ENCODE assay signal across 9 cellular contexts in genomic region chr9:120889606-120890396, GRCh38. TPM values are rescaled to one million over a fixed set of nuclear protein-coding genes. Genes with fewer than 3 reads are reported as not detected.
DNase-seq lines count a peak whose midpoint lies in the region; ATAC-seq and TF ChIP-seq lines count a peak whose summit lies in the region.
"Had no signal": no experiment of that assay in that cellular context is flagged by ENCODE, and none has a peak within 500 bp of the region (broad histone marks: within the 10 kb centered on the region; RNA-seq: fewer than 3 reads in every experiment).

No MANE protein-coding gene starts in this region.

- peak overlapping the region in 1 of 2 donors; percentile 25 for H3K4me3 ChIP-seq in CD4-positive, alpha-beta memory T cell (ENCODE audit: low read length in 2 of 2)
- no peak overlapping the region for H3K4me3 ChIP-seq in LNCaP clone FGC (ENCODE audit: low read depth, low read length)

- no peaks in the 10 kb centered on the region for H3K27me3 ChIP-seq in CD4-positive, alpha-beta memory T cell (ENCODE audit: insufficient read depth, low read length)

- CTCF ChIA-PET in CD4-positive, alpha-beta memory T cell (lab: Charles Lee; ENCODE audit: partially characterized antibody), result interaction anchor here (0.9 to 4.8 kb wide), 18 partner anchors 11 to 182 kb away, joined by 3 to 58 read pairs (median 6); partner anchors contain the start of genes PHF19 and TRAF1

- H3K9me3 ChIP-seq in CD4-positive, alpha-beta memory T cell (ENCODE audit: control insufficient read depth in 1 of 2, low read length in 2 of 2), result no peaks in the 10 kb centered on the region

- H3K4me3 Mint-ChIP-seq in CD4-positive, alpha-beta memory T cell, result peak overlapping the region; percentile 9 to 82 (median 71)
- H3K4me3 Mint-ChIP-seq in activated T-helper 17 cell treated with anti-CD3 and anti-CD28 coated beads, Interleukin-2, amount 50 U/mL, for 72 hours, result peak overlapping the region; percentile 89
- no peak overlapping the region for H3K4me3 Mint-ChIP-seq in osteocyte (ENCODE audit: unreplicated experiment)

- DNase-seq in CD4-positive, alpha-beta memory T cell, result no peak
- DNase-seq in LNCaP clone FGC (ENCODE audit: low read depth), result peak; percentile 56
- no peak for DNase-seq in osteocyte (ENCODE audit: extremely low spot score, unreplicated experiment)
- DNase-seq in inferior parietal cortex (ENCODE audit: extremely low spot score), result no peak
- DNase-seq in nucleus accumbens (lab: John Stamatoyannopoulos, UW), result no peak
- DNase-seq: activated CD4-positive, alpha-beta T cell treated with anti-CD3 and anti-CD28 coated beads for 48 hours had no signal

- H3K27me3 Mint-ChIP-seq in CD4-positive, alpha-beta memory T cell, result no peaks in the 10 kb centered on the region
- H3K27me3 Mint-ChIP-seq in activated T-helper 17 cell treated with anti-CD3 and anti-CD28 coated beads, Interleukin-2, amount 50 U/mL, for 72 hours, result no peaks in the 10 kb centered on the region
- no peaks in the 10 kb centered on the region for H3K27me3 Mint-ChIP-seq in osteocyte (ENCODE audit: unreplicated experiment)

- peaks cover 0 to 8% of the 10 kb centered on the region in 2 donors for H3K36me3 Mint-ChIP-seq in CD4-positive, alpha-beta memory T cell
- H3K36me3 Mint-ChIP-seq in activated T-helper 17 cell treated with anti-CD3 and anti-CD28 coated beads, Interleukin-2, amount 50 U/mL, for 72 hours (ENCODE audit: low read depth), result peaks cover 37% of the 10 kb centered on the region
- no peaks in the 10 kb centered on the region for H3K36me3 Mint-ChIP-seq in osteocyte (ENCODE audit: unreplicated experiment)

- peak overlapping the region; percentile 76 for H3K27ac ChIP-seq in CD4-positive, alpha-beta memory T cell (ENCODE audit: low read depth, low read length)

- H3K4me1 Mint-ChIP-seq in CD4-positive, alpha-beta memory T cell, result peaks cover 45 to 81% (median 62%) of the 10 kb centered on the region in 4 donors
- peaks cover 43% of the 10 kb centered on the region for H3K4me1 Mint-ChIP-seq in activated T-helper 17 cell treated with anti-CD3 and anti-CD28 coated beads, Interleukin-2, amount 50 U/mL, for 72 hours
- H3K4me1 Mint-ChIP-seq in osteocyte (ENCODE audit: unreplicated experiment), result peaks cover 41% of the 10 kb centered on the region

- POLR2A ChIA-PET in CD4-positive, alpha-beta memory T cell (lab: Charles Lee; ENCODE audit: partially characterized antibody), result interaction anchor here (0.8 to 74.5 kb wide), 12 partner anchors 3 to 232 kb away, joined by 3 to 5577 read pairs (median 6); partner anchors contain the start of genes FBXW2, PHF19, PSMD5 and TRAF1

- TF ChIP-seq CTCF in LNCaP clone FGC (IDR thresholded peaks at IDR 0.05; ENCODE audit: control insufficient read depth, extremely low read depth, insufficient read depth), result no peak
- TF ChIP-seq CTCF in osteocyte (IDR thresholded peaks at IDR 0.05), result no peak

- no peaks in the 10 kb centered on the region for H3K36me3 ChIP-seq in CD4-positive, alpha-beta memory T cell (ENCODE audit: insufficient read depth, low read length)

- peak overlapping the region; percentile 86 to 100 (median 98) for H3K27ac Mint-ChIP-seq in CD4-positive, alpha-beta memory T cell
- H3K27ac Mint-ChIP-seq in activated T-helper 17 cell treated with anti-CD3 and anti-CD28 coated beads, Interleukin-2, amount 50 U/mL, for 72 hours, result peak overlapping the region; percentile 97
- peak overlapping the region; percentile 20 for H3K27ac Mint-ChIP-seq in osteocyte (ENCODE audit: unreplicated experiment)

- ATAC-seq in activated T-helper 17 cell treated with anti-CD3 and anti-CD28 coated beads, Interleukin-2, amount 50 U/mL, for 72 hours (replicated peaks), result no peak
- no peak for ATAC-seq in GM19395 (IDR thresholded peaks at IDR 0.05; ENCODE audit: unreplicated experiment)
- ATAC-seq in GM21825 (IDR thresholded peaks at IDR 0.05; ENCODE audit: unreplicated experiment), result no peak

- H3K4me1 ChIP-seq in CD4-positive, alpha-beta memory T cell (ENCODE audit: insufficient read depth, low read length), result peaks cover 69% of the 10 kb centered on the region

- intact Hi-C loops in CD4-positive, alpha-beta memory T cell (cut with micrococcal nuclease), result loop anchor here (1.0 to 10.0 kb wide), 6 partner anchors 10 to 315 kb away; partner anchors contain the start of genes PSMD5, RAB14 and TRAF1

- no peaks in the 10 kb centered on the region for H3K9me3 Mint-ChIP-seq in CD4-positive, alpha-beta memory T cell
- H3K9me3 Mint-ChIP-seq in activated T-helper 17 cell treated with anti-CD3 and anti-CD28 coated beads, Interleukin-2, amount 50 U/mL, for 72 hours, result no peaks in the 10 kb centered on the region
- H3K9me3 Mint-ChIP-seq in osteocyte (ENCODE audit: unreplicated experiment), result no peaks in the 10 kb centered on the region

RNA-seq across cellular contexts. Expression of gene PHF19, which starts 12.8 kb away (rescaled TPM):
- total RNA-seq in CD4-positive, alpha-beta memory T cell, result 100 to 1,000 TPM; 194 to 201 TPM
- polyA plus RNA-seq in CD4-positive, alpha-beta memory T cell, result 10 to 100 TPM; 15.4 to 17.8 TPM
- 100 to 1,000 TPM; 236 to 258 TPM for total RNA-seq in activated T-helper 17 cell treated with anti-CD3 and anti-CD28 coated beads, Interleukin-2, amount 50 U/mL, for 72 hours
- 194 and 212 TPM in 2 replicates for total RNA-seq in osteocyte

RNA-seq across cellular contexts. Expression of gene TRAF1, which starts 36.8 kb away (rescaled TPM):
- total RNA-seq in CD4-positive, alpha-beta memory T cell, result 100 to 1,000 TPM; 174 to 181 TPM
- polyA plus RNA-seq in CD4-positive, alpha-beta memory T cell, result 10 to 100 TPM in 1 of 2 donors, 1 to 10 TPM in 1; 7.8 to 14.4 TPM
- 100 to 1,000 TPM in 1 of 2 donors, 10 to 100 TPM in 1; 71.4 to 164 TPM for total RNA-seq in activated T-helper 17 cell treated with anti-CD3 and anti-CD28 coated beads, Interleukin-2, amount 50 U/mL, for 72 hours
- total RNA-seq in osteocyte, result 7.1 and 7.8 TPM in 2 replicates

RNA-seq across cellular contexts. Expression of gene PSMD5, which starts 47.1 kb away (rescaled TPM):
- 10 to 100 TPM; 46.4 to 59.0 TPM for total RNA-seq in CD4-positive, alpha-beta memory T cell
- polyA plus RNA-seq in CD4-positive, alpha-beta memory T cell, result 10 to 100 TPM; 23.1 to 25.7 TPM
- total RNA-seq in activated T-helper 17 cell treated with anti-CD3 and anti-CD28 coated beads, Interleukin-2, amount 50 U/mL, for 72 hours, result 10 to 100 TPM; 60.2 to 62.8 TPM
- total RNA-seq in osteocyte, result 53.3 and 69.5 TPM in 2 replicates

Comparison
In these comparisons a context has a peak if more than half of its experiments do, and no peak if none do; other contexts are left out.
1. H3K27ac Mint-ChIP-seq: peak in every context shown above with its lines; median percentile 98 in CD4-positive, alpha-beta memory T cell; 97 in activated T-helper 17 cell treated with anti-CD3 and anti-CD28 coated beads, Interleukin-2, amount 50 U/mL, for 72 hours; 20 in osteocyte.